ENCODE assay signal across 8 cellular contexts in the genomic region with DNA sequence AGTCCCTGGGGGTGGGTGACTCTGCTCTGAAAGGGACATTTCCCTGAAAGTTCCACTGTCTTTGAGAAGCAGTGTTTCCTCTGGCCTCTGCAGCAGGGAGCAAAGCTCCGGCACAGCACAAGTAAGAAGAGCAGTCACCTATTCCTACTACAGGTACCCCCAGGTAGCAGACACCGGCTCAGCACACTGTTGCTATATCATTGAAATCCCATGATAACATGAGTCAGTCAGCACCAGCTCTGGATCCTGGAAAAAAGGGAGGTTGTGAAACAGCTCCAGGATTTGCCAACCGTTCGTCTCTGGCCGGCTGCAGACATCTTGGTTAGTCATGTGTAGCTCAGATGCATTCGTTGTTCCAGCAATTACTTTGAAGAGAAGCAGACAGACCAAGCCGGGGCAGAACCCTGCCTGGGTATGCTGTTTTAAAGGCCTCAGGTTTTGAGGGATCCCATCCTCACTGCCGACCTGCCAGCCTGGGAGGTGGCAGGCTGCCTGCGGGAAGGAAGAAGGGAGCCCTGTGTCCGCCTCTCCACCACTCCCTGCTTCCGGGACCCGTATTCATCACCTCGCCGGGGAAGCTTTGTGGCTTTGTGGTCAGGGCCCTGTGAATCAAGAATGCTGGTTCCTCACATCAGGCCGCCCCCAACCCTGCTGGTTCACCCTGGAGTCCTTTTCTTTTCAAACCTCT.
DNase-seq lines count a peak whose midpoint lies in the region; ATAC-seq and TF ChIP-seq lines count a peak whose summit lies in the region.

No MANE protein-coding gene starts in this region.

- H3K79me2 ChIP-seq in OCI-LY7 (ENCODE audit: insufficient read depth, low read depth, low read length), result no peaks in the 10 kb centered on the region

- peaks cover 17% of the 10 kb centered on the region for H3K36me3 ChIP-seq in OCI-LY7 (ENCODE audit: insufficient read depth, low read length)

- no peak overlapping the region for H3K27ac ChIP-seq in OCI-LY7 (ENCODE audit: low read depth, low read length, poor library complexity, severe bottlenecking)

- CTCF ChIA-PET in OCI-LY7 (lab: Charles Lee; ENCODE audit: unreplicated experiment), result no interaction called here

- BruUV-seq in OCI-LY7 (replicated peaks; lab: Mats Ljungman, UMichigan), result no TSS peak

- H4K20me1 ChIP-seq in OCI-LY7 (ENCODE audit: insufficient read depth, low read length), result no peaks in the 10 kb centered on the region

- H3K9me3 ChIP-seq in OCI-LY7 (ENCODE audit: low read length), result no peaks in the 10 kb centered on the region

- intact Hi-C loops in OCI-LY7 (cut with micrococcal nuclease; ENCODE audit: unreplicated experiment), result no loop called here

- H3K4me2 ChIP-seq in OCI-LY7 (ENCODE audit: low read length), result no peak overlapping the region

- DNase-seq in GM12865 (ENCODE audit: low read depth) (peak; percentile 37), OCI-LY7 (ENCODE audit: low spot score) (peak; percentile 15), islet precursor cell (peak; percentile 88), GM19238 (ENCODE audit: insufficient read length, low spot score) (no peak), NCI-H2196 (lab: John Stamatoyannopoulos, UW; ENCODE audit: unreplicated experiment) (no peak)
- peak; percentile 49 for DNase-seq in activated effector memory CD4-positive, alpha-beta T cell treated with Interleukin-2 at 50 U/mL for 16 hours
- DNase-seq in stimulated activated CD8-positive, alpha-beta memory T cell treated with anti-CD3 and anti-CD28 coated beads, Interleukin-15, amount 100 ng/mL, for 1 hour (ENCODE audit: low read depth), result peak; percentile 19

- no peak for ATAC-seq in GM21360 (IDR thresholded peaks at IDR 0.05; ENCODE audit: unreplicated experiment)

- TF ChIP-seq CTCF in GM12865 (IDR thresholded peaks at IDR 0.05; ENCODE audit: insufficient read depth, low read depth, low read length, missing control alignments), result no peak
- TF ChIP-seq CTCF in OCI-LY7 (conservative IDR thresholded peaks at IDR 0.05; ENCODE audit: low read length), result no peak

- peaks cover 18% of the 10 kb centered on the region for H3K4me1 ChIP-seq in OCI-LY7 (ENCODE audit: insufficient read depth, low read length, poor library complexity, severe bottlenecking)

- no peaks in the 10 kb centered on the region for H3K9me2 ChIP-seq in OCI-LY7 (ENCODE audit: insufficient read depth, low read length)

- no peak overlapping the region for H2AFZ ChIP-seq in OCI-LY7 (ENCODE audit: low read length)

- POLR2A ChIA-PET in OCI-LY7 (lab: Charles Lee), result no interaction called here

- H3K4me3 ChIP-seq in GM12865 (ENCODE audit: low read depth, low read length) (no peak overlapping the region), OCI-LY7 (ENCODE audit: low read depth, low read length, poor library complexity, severe bottlenecking) (no peak overlapping the region)

Comparison
In these comparisons a context has a peak if more than half of its experiments do, and no peak if none do; other contexts are left out.
1. DNase-seq: peak in GM12865 (single experiment), OCI-LY7 (single experiment), activated effector memory CD4-positive, alpha-beta T cell treated with Interleukin-2 at 50 U/mL for 16 hours (single experiment), islet precursor cell (single experiment) and stimulated activated CD8-positive, alpha-beta memory T cell treated with anti-CD3 and anti-CD28 coated beads, Interleukin-15, amount 100 ng/mL, for 1 hour (single experiment); none in GM19238 (single experiment) and NCI-H2196 (single experiment).